Comparison of ENCODE assay signal across 13 cellular contexts in the genomic region with DNA sequence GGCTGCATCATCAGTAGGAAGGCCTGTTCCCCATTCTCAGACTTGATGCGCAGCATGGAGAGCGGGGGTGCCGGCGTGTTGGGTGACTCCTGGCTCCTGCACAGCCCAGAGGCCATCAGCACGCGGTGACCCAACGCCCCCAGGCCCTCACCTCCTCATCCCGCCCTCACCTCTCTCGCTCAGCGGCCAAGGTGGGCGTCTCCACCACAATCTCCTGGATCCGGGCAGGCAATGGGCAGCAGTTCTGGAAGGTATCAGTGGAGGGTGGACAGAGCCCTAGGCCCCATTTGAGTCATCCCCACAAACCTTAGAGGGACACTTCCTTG. TPM values are rescaled to one million over a fixed set of nuclear protein-coding genes. Genes with fewer than 3 reads are reported as not detected.
A peak's percentile ranks its signal among the peaks of the same experiment; 100 is the strongest.
DNase-seq lines count a peak whose midpoint lies in the region; ATAC-seq, FAIRE-seq and TF ChIP-seq lines count a peak whose summit lies in the region.
"Had no signal": no experiment of that assay in that cellular context is flagged by ENCODE, and none has a peak within 500 bp of the region (broad histone marks: within the 10 kb centered on the region; RNA-seq: fewer than 3 reads in every experiment).

No MANE protein-coding gene starts in this region.

- H3K9me2 ChIP-seq in SK-N-SH, result no peaks in the 10 kb centered on the region
- no peaks in the 10 kb centered on the region for H3K9me2 ChIP-seq in Loucy (replicated peaks; ENCODE audit: low read depth, low read length)

- peaks cover 54% of the 10 kb centered on the region for H3K79me2 ChIP-seq in SK-N-SH (ENCODE audit: insufficient read depth)
- H3K79me2 ChIP-seq in Loucy (ENCODE audit: insufficient read depth, low read length), result peaks cover 59% of the 10 kb centered on the region
- H3K79me2 ChIP-seq in H1 (ENCODE audit: control insufficient read depth in 1 of 2, insufficient read depth in 2 of 2, low read length in 2 of 2), result peaks cover 0 to 5% of the 10 kb centered on the region in 2 experiments; a peak in 1 of 4 replicates

- H3K4me3 ChIP-seq in SK-N-SH (ENCODE audit: low read depth in 2 of 2, low read length in 1 of 2) (no peak overlapping the region), Loucy (ENCODE audit: low read length, poor library complexity, severe bottlenecking) (no peak overlapping the region), H1 (ENCODE audit: extremely low read depth in 1 of 4, insufficient read depth in 2 of 4, low read depth in 3 of 4, low read length in 4 of 4) (0 out of 8 replicates have a peak overlapping the region, but pooled peaks of 1 of the 4 experiments have one; percentile 47), psoas muscle (no peak overlapping the region), coronary artery (no peak overlapping the region)

- no peak for FAIRE-seq in H1 (lab: Jason Lieb, UNC)

- H3K4ac ChIP-seq in H1 (replicated peaks; ENCODE audit: insufficient read length, low read depth, low read length), result peak overlapping the region; percentile 44

- peak overlapping the region; percentile 19 for H4K5ac ChIP-seq in H1 (ENCODE audit: insufficient read length, low read depth, low read length)

- no peak overlapping the region for H3K56ac ChIP-seq in H1 (replicated peaks; ENCODE audit: insufficient read length, low read depth, low read length)

- no peak overlapping the region for H3K27ac ChIP-seq in SK-N-SH (ENCODE audit: low read depth in 2 of 2, low read length in 1 of 2)
- peak overlapping the region; percentile 53; the same call in 1 of the 2 replicates for H3K27ac ChIP-seq in H1 (ENCODE audit: low read depth, low read length)
- H3K27ac ChIP-seq in psoas muscle, result peak overlapping the region; percentile 92
- H3K27ac ChIP-seq in coronary artery, result peak overlapping the region in 1 of 2 donors; percentile 100

- H3K14ac ChIP-seq in H1 (ENCODE audit: insufficient read length), result no peak overlapping the region

- H3K36me3 ChIP-seq in SK-N-SH (replicated peaks in 1 of 2; ENCODE audit: control insufficient read depth in 1 of 2, insufficient read depth in 2 of 2, low read length in 1 of 2) (peaks cover 9 to 16% of the 10 kb centered on the region in 2 experiments), Loucy (ENCODE audit: insufficient read depth, low read length) (peaks cover 12% of the 10 kb centered on the region; the same call in 1 of the 2 replicates), H1 (ENCODE audit: control insufficient read depth in 2 of 4, insufficient read depth in 4 of 4, low read length in 3 of 4) (peaks cover 2 to 6% (median 4%) of the 10 kb centered on the region in 4 experiments; a peak in 7 of 8 replicates), psoas muscle (ENCODE audit: insufficient read depth in 1 of 2, low read depth in 1 of 2) (peaks cover 0 to 19% of the 10 kb centered on the region in 2 donors)

- no peak overlapping the region for H2AFZ ChIP-seq in SK-N-SH (ENCODE audit: low read depth)
- no peak overlapping the region for H2AFZ ChIP-seq in Loucy (ENCODE audit: low read length)
- H2AFZ ChIP-seq in H1 (ENCODE audit: low read length), result no peak overlapping the region

- 82% methylated on average over 9 of the region's 12 CpGs for WGBS in SK-N-SH (ENCODE audit: low lambda C conversion rate)
- 78% methylated on average over 9 of the region's 12 CpGs; no CpG with 5 or more reads in 1 of the 2 experiments for WGBS in H1 (ENCODE audit: extremely low coverage in 1 of 2, insufficient coverage in 1 of 2, insufficient read length in 1 of 2, insufficient replicate concordance in 2 of 2, low coverage in 1 of 2, low lambda C conversion rate in 2 of 2, missing lambda C conversion rate in 1 of 2), 2 experiments
- 76 to 86% (median 84%) methylated on average over 7 to 12 of the region's 12 CpGs for whole genome bisulfite sequencing in psoas muscle, 3 donors

- CTCF ChIA-PET in SK-N-SH (lab: Yijun Ruan, JAX) (interaction anchor here (4.3 to 10.7 kb wide), 4 partner anchors 36 to 135 kb away, joined by 25 to 213 read pairs (median 124); a partner anchor contains a TSS), H1 (lab: Charles Lee; ENCODE audit: partially characterized antibody) (interaction anchor here (1.6 to 39.7 kb wide), 4 partner anchors 7 to 82 kb away, joined by 3 to 1530 read pairs (median 178); a partner anchor contains a TSS)

- H2BK15ac ChIP-seq in H1 (ENCODE audit: low read length), result 0 out of 2 replicates have a peak overlapping the region, but pooled peaks have one; percentile 81

- H2BK20ac ChIP-seq in H1 (ENCODE audit: low read length), result no peak overlapping the region

- no peak overlapping the region for H2BK120ac ChIP-seq in H1 (replicated peaks; ENCODE audit: low read depth, low read length)

- H3K9ac ChIP-seq in SK-N-SH, result no peak overlapping the region
- H3K9ac ChIP-seq in Loucy (ENCODE audit: low read depth, low read length, poor library complexity, severe bottlenecking), result no peak overlapping the region
- H3K9ac ChIP-seq in H1 (replicated peaks in 1 of 4; ENCODE audit: extremely low read depth in 1 of 4, low read depth in 3 of 4, low read length in 3 of 4), result peak overlapping the region in 2 of 4 experiments; percentile 29 to 39; a peak in 2 of 7 replicates

- peak overlapping the region; percentile 95; the same call in 1 of the 2 replicates for H3K4me2 ChIP-seq in SK-N-SH
- H3K4me2 ChIP-seq in Loucy (ENCODE audit: low read depth, low read length, poor library complexity, severe bottlenecking), result peak overlapping the region; percentile 88
- peak overlapping the region; percentile 60 to 61 for H3K4me2 ChIP-seq in H1 (ENCODE audit: insufficient read depth in 1 of 2, low read depth in 2 of 2, low read length in 2 of 2)

- DNase-seq in SK-N-SH (no peak), H1 (ENCODE audit: low read depth in 1 of 2, low spot score in 2 of 2) (no peak), psoas muscle (no peak), GOT3 (lab: John Stamatoyannopoulos, UW) (no peak), coronary artery (ENCODE audit: low spot score) (no peak)
- DNase-seq in activated CD4-positive, CD25-positive, alpha-beta regulatory T cell treated with anti-CD3 and anti-CD28 coated beads, Interleukin-2, amount 50 U/mL, for 72 hours, result no peak
- DNase-seq: activated CD4-positive, alpha-beta T cell treated with anti-CD3 and anti-CD28 coated beads for 1 hour; kidney glomerular epithelial cell; NCI-H2107; RPMI8226 had no signal

- TF ChIP-seq POLR2A in H1 (IDR thresholded peaks at IDR 0.05; ENCODE audit: control extremely low read depth in 1 of 2, low read depth in 2 of 2, low read length in 2 of 2), result no peak

- TF ChIP-seq RAD21 in SK-N-SH (IDR thresholded peaks at IDR 0.05; ENCODE audit: low read length) (no peak), H1 (IDR thresholded peaks at IDR 0.05 in 1 of 2, conservative IDR thresholded peaks at IDR 0.05 in 1 of 2; ENCODE audit: low read depth in 2 of 2, low read length in 2 of 2) (no peak)

- H3K9me3 ChIP-seq in SK-N-SH (no peaks in the 10 kb centered on the region), Loucy (ENCODE audit: insufficient read depth, low read depth, low read length) (no peaks in the 10 kb centered on the region), H1 (ENCODE audit: insufficient read depth in 2 of 2, low read depth in 1 of 2, low read length in 1 of 2) (no peaks in the 10 kb centered on the region), psoas muscle (no peaks in the 10 kb centered on the region)

- H3K4me1 ChIP-seq in SK-N-SH (ENCODE audit: control insufficient read depth in 1 of 2, insufficient read depth in 2 of 2, low read depth in 1 of 2, low read length in 1 of 2) (peaks cover 26 to 52% of the 10 kb centered on the region in 2 experiments; a peak in 3 of 4 replicates), Loucy (ENCODE audit: insufficient read depth, low read length, poor library complexity, severe bottlenecking) (peaks cover 78% of the 10 kb centered on the region), H1 (replicated peaks in 1 of 4; ENCODE audit: control insufficient read depth in 3 of 4, insufficient read depth in 4 of 4, low read length in 3 of 4) (peaks cover 8 to 37% (median 22%) of the 10 kb centered on the region in 4 experiments), psoas muscle (peaks cover 68% of the 10 kb centered on the region)

- peak overlapping the region; percentile 11; the same call in 1 of the 2 replicates for H2AK5ac ChIP-seq in H1 (ENCODE audit: low read depth, low read length)

- no peaks in the 10 kb centered on the region for H3K27me3 ChIP-seq in SK-N-SH (ENCODE audit: insufficient read depth)
- H3K27me3 ChIP-seq in Loucy (ENCODE audit: insufficient read depth, low read length, poor library complexity, severe bottlenecking), result no peaks in the 10 kb centered on the region
- no peaks in the 10 kb centered on the region for H3K27me3 ChIP-seq in H1 (replicated peaks in 1 of 4; ENCODE audit: control insufficient read depth in 3 of 4, extremely low read depth in 1 of 4, insufficient read depth in 3 of 4, low read length in 3 of 4)
- H3K27me3 ChIP-seq in psoas muscle (ENCODE audit: insufficient read depth in 3 of 3, low read length in 2 of 3), result no peaks in the 10 kb centered on the region

- ATAC-seq in SK-N-SH treated with all-trans-retinoic acid at 6 μM for 48 hours (no peak), psoas muscle (no peak)

- peak overlapping the region; percentile 94; the same call in 1 of the 2 replicates for H2BK12ac ChIP-seq in H1 (ENCODE audit: low read depth, low read length)

- H3K23me2 ChIP-seq in H1 (ENCODE audit: low read depth, low read length), result peaks cover 9% of the 10 kb centered on the region; the same call in 1 of the 2 replicates

- H4K91ac ChIP-seq in H1 (replicated peaks; ENCODE audit: insufficient read length, low read length), result peak overlapping the region; percentile 92

- no peaks in the 10 kb centered on the region for H3K79me1 ChIP-seq in H1 (ENCODE audit: low read depth, low read length)

- peak overlapping the region; percentile 96 for H3K18ac ChIP-seq in H1 (ENCODE audit: extremely low read depth, low read length)

- H3F3A ChIP-seq in SK-N-SH (replicated peaks; ENCODE audit: insufficient read depth) (peaks cover 36% of the 10 kb centered on the region), Loucy (ENCODE audit: low read depth) (peaks cover 7% of the 10 kb centered on the region)

- intact Hi-C loops in psoas muscle (cut with DNase I), result no loop called here

- peak overlapping the region; percentile 91; the same call in 1 of the 2 replicates for H2BK5ac ChIP-seq in H1 (ENCODE audit: low read depth, low read length)

- POLR2A ChIA-PET in SK-N-SH (lab: Yijun Ruan, JAX) (no interaction called here), H1 (lab: Charles Lee; ENCODE audit: partially characterized antibody) (interaction anchor here (0.9 to 4.0 kb wide), 7 partner anchors 14 to 131 kb away, joined by 3 to 27 read pairs (median 3); a partner anchor contains a TSS)

- H3K23ac ChIP-seq in H1 (ENCODE audit: insufficient read length), result no peak overlapping the region

- H4K20me1 ChIP-seq in SK-N-SH (ENCODE audit: insufficient read depth) (peaks cover 33% of the 10 kb centered on the region), Loucy (ENCODE audit: insufficient read depth, low read length, poor library complexity, severe bottlenecking) (peaks cover 9% of the 10 kb centered on the region), H1 (replicated peaks in 1 of 2; ENCODE audit: control insufficient read depth in 1 of 2, insufficient read depth in 2 of 2, low read length in 2 of 2) (peaks cover 4 to 19% of the 10 kb centered on the region in 2 experiments)

- no peak for TF ChIP-seq EP300 in SK-N-SH (IDR thresholded peaks at IDR 0.05; ENCODE audit: borderline replicate concordance in 1 of 2, low read depth in 1 of 2, low read length in 1 of 2)
- TF ChIP-seq EP300 in H1 (IDR thresholded peaks at IDR 0.05; ENCODE audit: borderline replicate concordance in 1 of 2, low read depth in 2 of 2, low read length in 2 of 2), result no peak

- TF ChIP-seq CTCF in SK-N-SH (IDR thresholded peaks at IDR 0.05), result no peak
- TF ChIP-seq CTCF in Loucy (conservative IDR thresholded peaks at IDR 0.05; ENCODE audit: low read length), result no peak
- no peak for TF ChIP-seq CTCF in H1 (IDR thresholded peaks at IDR 0.05; ENCODE audit: control extremely low read depth in 1 of 3, insufficient read depth in 1 of 3, low read depth in 1 of 3, low read length in 3 of 3)
- no peak for TF ChIP-seq CTCF in psoas muscle (IDR thresholded peaks at IDR 0.05)
- no peak for TF ChIP-seq CTCF in coronary artery (IDR thresholded peaks at IDR 0.05)

- peak overlapping the region; percentile 28; the same call in 1 of the 2 replicates for H4K8ac ChIP-seq in H1 (ENCODE audit: extremely low read depth, insufficient read depth, low read length)

RNA-seq across cellular contexts. Expression of a gene that starts 2.8 kb away (rescaled TPM):
- 131 and 202 TPM in 2 replicates for polyA plus RNA-seq in SK-N-SH (2012; rRNA removed)
- polyA plus RNA-seq in SK-N-SH (2012; cell fraction: cytosol; rRNA removed), result 152 and 168 TPM in 2 replicates
- polyA plus RNA-seq in SK-N-SH (2012; cell fraction: nucleus; rRNA removed), result 42.7 and 49.7 TPM in 2 replicates
- 77.8 and 84.4 TPM in 2 replicates for total RNA-seq in H1 (2021; fragmentation: NEBNext Ultra II Directional; extraction: Animal tissue kit (Norgen Biotek cat#: 25700))
- polyA plus RNA-seq in H1 (2011; rRNA removed), result 107 and 120 TPM in 2 replicates
- polyA plus RNA-seq in H1 (2011; cell fraction: cytosol; rRNA removed), result 40.4 TPM
- polyA plus RNA-seq in H1 (2011; cell fraction: nucleus; rRNA removed), result 52.7 TPM
- 105 to 143 TPM (median 123 TPM) in 4 replicates for polyA plus RNA-seq in H1 (2012, experiment 1 of 2)
- 118 TPM for polyA plus RNA-seq in H1 (2012, experiment 2 of 2)
- 78.7 TPM for polyA plus RNA-seq in H1 (2013, experiment 1 of 2)
- 82.7 TPM for polyA plus RNA-seq in H1 (2013, experiment 2 of 2)
- polyA minus RNA-seq in H1 (2011; rRNA and poly(A)+ RNA removed), result 49.1 and 61.0 TPM in 2 replicates
- polyA minus RNA-seq in H1 (2011; cell fraction: cytosol; rRNA and poly(A)+ RNA removed), result 55.9 TPM
- 46.7 TPM for polyA minus RNA-seq in H1 (2011; cell fraction: nucleus; rRNA and poly(A)+ RNA removed)
- total RNA-seq in psoas muscle, result 10 to 100 TPM; 21.4 to 30.6 (median 22.6) TPM
- polyA plus RNA-seq in psoas muscle, result 10 to 100 TPM; 10.9 to 78.1 (median 18.2) TPM

RNA-seq across cellular contexts. Expression of a gene that starts 23.8 kb away (rescaled TPM):
- polyA plus RNA-seq in SK-N-SH (2012; rRNA removed), result 30.6 and 35.3 TPM in 2 replicates
- polyA plus RNA-seq in SK-N-SH (2012; cell fraction: cytosol; rRNA removed), result 5.8 and 8.5 TPM in 2 replicates
- 201 and 211 TPM in 2 replicates for polyA plus RNA-seq in SK-N-SH (2012; cell fraction: nucleus; rRNA removed)
- total RNA-seq in H1 (2021; fragmentation: NEBNext Ultra II Directional; extraction: Animal tissue kit (Norgen Biotek cat#: 25700)), result 6.1 and 6.3 TPM in 2 replicates
- polyA plus RNA-seq in H1 (2011; rRNA removed), result 10.4 and 14.8 TPM in 2 replicates
- 15.3 TPM for polyA plus RNA-seq in H1 (2011; cell fraction: cytosol; rRNA removed)
- 42.2 TPM for polyA plus RNA-seq in H1 (2011; cell fraction: nucleus; rRNA removed)
- polyA plus RNA-seq in H1 (2012, experiment 1 of 2), result 9.8 to 12.4 TPM (median 11.7 TPM) in 4 replicates
- 10.1 TPM for polyA plus RNA-seq in H1 (2012, experiment 2 of 2)
- polyA plus RNA-seq in H1 (2013, experiment 1 of 2), result 6.9 TPM
- polyA plus RNA-seq in H1 (2013, experiment 2 of 2), result 6.1 TPM
- polyA minus RNA-seq in H1 (2011; rRNA and poly(A)+ RNA removed), result 7.2 and 7.3 TPM in 2 replicates
- polyA minus RNA-seq in H1 (2011; cell fraction: cytosol; rRNA and poly(A)+ RNA removed), result 4.2 TPM
- 14.1 TPM for polyA minus RNA-seq in H1 (2011; cell fraction: nucleus; rRNA and poly(A)+ RNA removed)
- total RNA-seq in psoas muscle, result 1 to 10 TPM; 3.5 to 7.0 (median 3.9) TPM
- polyA plus RNA-seq in psoas muscle, result 1 to 10 TPM; 3.9 to 6.8 (median 5.8) TPM

RNA-seq across cellular contexts. Expression of a gene that starts 35.1 kb away (rescaled TPM):
- polyA plus RNA-seq in SK-N-SH (2012; rRNA removed), result not detected in 2 replicates
- polyA plus RNA-seq in SK-N-SH (2012; cell fraction: cytosol; rRNA removed), result not detected in 2 replicates
- not detected in 2 replicates for polyA plus RNA-seq in SK-N-SH (2012; cell fraction: nucleus; rRNA removed)
- 2.4 TPM in 1 of 2 replicates, not detected in the other for total RNA-seq in H1 (2021; fragmentation: NEBNext Ultra II Directional; extraction: Animal tissue kit (Norgen Biotek cat#: 25700))
- polyA plus RNA-seq in H1 (2011; rRNA removed), result 2.7 and 3.1 TPM in 2 replicates
- 3.6 TPM for polyA plus RNA-seq in H1 (2011; cell fraction: cytosol; rRNA removed)
- polyA plus RNA-seq in H1 (2011; cell fraction: nucleus; rRNA removed), result 2.0 TPM
- polyA plus RNA-seq in H1 (2012, experiment 1 of 2), result 1.9 to 5.6 TPM (median 3.4 TPM) in 4 replicates
- 11.0 TPM for polyA plus RNA-seq in H1 (2012, experiment 2 of 2)
- 9.0 TPM for polyA plus RNA-seq in H1 (2013, experiment 1 of 2)
- 8.5 TPM for polyA plus RNA-seq in H1 (2013, experiment 2 of 2)
- polyA minus RNA-seq in H1 (2011; rRNA and poly(A)+ RNA removed), result 0.59 and 2.0 TPM in 2 replicates
- not detected for polyA minus RNA-seq in H1 (2011; cell fraction: cytosol; rRNA and poly(A)+ RNA removed)
- polyA minus RNA-seq in H1 (2011; cell fraction: nucleus; rRNA and poly(A)+ RNA removed), result not detected
- total RNA-seq in psoas muscle, result 1 to 10 TPM; 2.1 to 4.2 (median 4.1) TPM
- polyA plus RNA-seq in psoas muscle, result 1 to 10 TPM; 2.9 to 3.9 (median 3.6) TPM
- total RNA-seq: A172 had no signal

RNA-seq across cellular contexts. Expression of a gene that starts 48.7 kb away (rescaled TPM):
- 12.1 and 16.6 TPM in 2 replicates for polyA plus RNA-seq in SK-N-SH (2012; rRNA removed)
- polyA plus RNA-seq in SK-N-SH (2012; cell fraction: cytosol; rRNA removed), result 6.1 and 9.2 TPM in 2 replicates
- polyA plus RNA-seq in SK-N-SH (2012; cell fraction: nucleus; rRNA removed), result 24.1 and 38.1 TPM in 2 replicates
- total RNA-seq in H1 (2021; fragmentation: NEBNext Ultra II Directional; extraction: Animal tissue kit (Norgen Biotek cat#: 25700)), result 35.3 and 40.4 TPM in 2 replicates
- 37.4 and 43.7 TPM in 2 replicates for polyA plus RNA-seq in H1 (2011; rRNA removed)
- 41.3 TPM for polyA plus RNA-seq in H1 (2011; cell fraction: cytosol; rRNA removed)
- polyA plus RNA-seq in H1 (2011; cell fraction: nucleus; rRNA removed), result 70.9 TPM
- polyA plus RNA-seq in H1 (2012, experiment 1 of 2), result 31.0 to 35.0 TPM (median 33.0 TPM) in 4 replicates
- polyA plus RNA-seq in H1 (2012, experiment 2 of 2), result 14.0 TPM
- 23.4 TPM for polyA plus RNA-seq in H1 (2013, experiment 1 of 2)
- 21.4 TPM for polyA plus RNA-seq in H1 (2013, experiment 2 of 2)
- polyA minus RNA-seq in H1 (2011; rRNA and poly(A)+ RNA removed), result 44.5 and 47.3 TPM in 2 replicates
- polyA minus RNA-seq in H1 (2011; cell fraction: cytosol; rRNA and poly(A)+ RNA removed), result 22.5 TPM
- 34.8 TPM for polyA minus RNA-seq in H1 (2011; cell fraction: nucleus; rRNA and poly(A)+ RNA removed)
- 10 to 100 TPM; 16.0 to 52.5 (median 41.1) TPM for total RNA-seq in psoas muscle
- polyA plus RNA-seq in psoas muscle, result 10 to 100 TPM; 14.8 to 24.2 (median 18.0) TPM

Comparison
In these comparisons a context has a peak if more than half of its experiments do, and no peak if none do; other contexts are left out.
1. H3K27ac ChIP-seq: peak in H1 (single experiment) and psoas muscle (single experiment); none in SK-N-SH (0 of 2).
2. Peak in every context shown above with its lines, with median percentiles within 50 percentile points of each other: H3K4me2 ChIP-seq.